8 cellular contexts compared by ENCODE assay signal in the genomic region with DNA sequence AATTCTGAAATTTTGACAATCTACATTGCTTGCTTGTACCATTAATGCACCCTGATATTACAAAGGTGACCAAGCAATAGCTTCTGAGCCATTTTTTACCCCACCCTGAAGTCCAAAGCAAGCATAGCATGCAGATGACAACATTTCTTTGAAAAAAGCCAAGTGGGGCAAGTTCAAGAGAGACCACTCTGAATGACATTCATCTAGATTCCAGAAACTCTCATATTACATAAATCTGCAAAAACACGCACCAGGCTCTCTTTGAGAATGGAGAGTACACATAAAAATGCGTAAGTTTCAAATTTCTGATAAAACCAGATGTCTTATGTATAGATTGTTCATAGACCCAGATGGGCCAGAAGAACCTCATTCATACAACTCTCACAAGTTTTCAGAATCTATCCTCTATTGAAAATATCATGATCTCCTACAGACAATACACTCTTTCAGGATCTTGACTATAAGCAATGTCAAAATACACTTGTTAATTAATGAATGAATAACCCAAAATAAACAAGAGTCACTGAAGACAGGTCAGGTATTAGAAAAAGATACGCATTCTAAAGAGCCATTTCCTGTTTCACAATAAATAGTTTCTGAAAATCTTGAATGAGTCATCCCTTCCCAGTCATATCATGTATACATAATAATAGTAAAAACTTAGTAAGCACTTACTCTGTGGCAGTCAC.
A peak's percentile ranks its signal among the peaks of the same experiment; 100 is the strongest.
DNase-seq lines count a peak whose midpoint lies in the region; ATAC-seq and TF ChIP-seq lines count a peak whose summit lies in the region.

No MANE protein-coding gene starts in this region.

- TF ChIP-seq CTCF in esophagus squamous epithelium (IDR thresholded peaks at IDR 0.05) (no peak), type B pancreatic cell (conservative IDR thresholded peaks at IDR 0.05) (no peak)

- peak overlapping the region; percentile 45 to 73 (median 63) for H3K27ac ChIP-seq in esophagus squamous epithelium

- CTCF ChIA-PET in activated naive CD4-positive, alpha-beta T cell treated with anti-CD3 and anti-CD28 coated beads, Interleukin-2, amount 10 ng/mL, durations not matched to agents 7 days and 5 days (lab: Charles Lee), result no interaction called here

- H3K4me3 Mint-ChIP-seq in activated naive CD4-positive, alpha-beta T cell treated with anti-CD3 and anti-CD28 coated beads, Interleukin-2, amount 50 U/mL, for 24 hours, result peak overlapping the region; percentile 51
- no peak overlapping the region for H3K4me3 Mint-ChIP-seq in activated naive CD4-positive, alpha-beta T cell treated with anti-CD3 and anti-CD28 coated beads, Interleukin-2, amount 10 ng/mL, durations not matched to agents 7 days and 5 days
- peak overlapping the region; percentile 46 for H3K4me3 Mint-ChIP-seq in type B pancreatic cell

- no peak for TF ChIP-seq POLR2A in esophagus squamous epithelium (IDR thresholded peaks at IDR 0.05)

- H3K4me1 Mint-ChIP-seq in activated naive CD4-positive, alpha-beta T cell treated with anti-CD3 and anti-CD28 coated beads, Interleukin-2, amount 50 U/mL, for 24 hours, result peaks cover 54% of the 10 kb centered on the region
- peaks cover 34% of the 10 kb centered on the region for H3K4me1 Mint-ChIP-seq in activated naive CD4-positive, alpha-beta T cell treated with anti-CD3 and anti-CD28 coated beads, Interleukin-2, amount 10 ng/mL, durations not matched to agents 7 days and 5 days
- peaks cover 30% of the 10 kb centered on the region for H3K4me1 Mint-ChIP-seq in type B pancreatic cell (ENCODE audit: unreplicated experiment)

- no peaks in the 10 kb centered on the region for H3K9me3 ChIP-seq in esophagus squamous epithelium

- no peaks in the 10 kb centered on the region for H3K27me3 ChIP-seq in esophagus squamous epithelium

- H3K4me1 ChIP-seq in esophagus squamous epithelium, result peaks cover 20 to 78% (median 39%) of the 10 kb centered on the region in 3 donors

- intact Hi-C loops in esophagus squamous epithelium (cut with DNase I), result no loop called here

- H3K27me3 Mint-ChIP-seq in activated naive CD4-positive, alpha-beta T cell treated with anti-CD3 and anti-CD28 coated beads, Interleukin-2, amount 50 U/mL, for 24 hours, result no peaks in the 10 kb centered on the region
- no peaks in the 10 kb centered on the region for H3K27me3 Mint-ChIP-seq in activated naive CD4-positive, alpha-beta T cell treated with anti-CD3 and anti-CD28 coated beads, Interleukin-2, amount 10 ng/mL, durations not matched to agents 7 days and 5 days
- H3K27me3 Mint-ChIP-seq in type B pancreatic cell, result no peaks in the 10 kb centered on the region

- H3K27ac Mint-ChIP-seq in activated naive CD4-positive, alpha-beta T cell treated with anti-CD3 and anti-CD28 coated beads, Interleukin-2, amount 50 U/mL, for 24 hours, result peak overlapping the region; percentile 80
- H3K27ac Mint-ChIP-seq in activated naive CD4-positive, alpha-beta T cell treated with anti-CD3 and anti-CD28 coated beads, Interleukin-2, amount 10 ng/mL, durations not matched to agents 7 days and 5 days, result no peak overlapping the region
- peak overlapping the region; percentile 63 for H3K27ac Mint-ChIP-seq in type B pancreatic cell

- no peaks in the 10 kb centered on the region for H3K9me3 Mint-ChIP-seq in activated naive CD4-positive, alpha-beta T cell treated with anti-CD3 and anti-CD28 coated beads, Interleukin-2, amount 50 U/mL, for 24 hours
- H3K9me3 Mint-ChIP-seq in activated naive CD4-positive, alpha-beta T cell treated with anti-CD3 and anti-CD28 coated beads, Interleukin-2, amount 10 ng/mL, durations not matched to agents 7 days and 5 days, result no peaks in the 10 kb centered on the region
- H3K9me3 Mint-ChIP-seq in type B pancreatic cell, result peaks cover 4% of the 10 kb centered on the region

- peak; percentile 88 for ATAC-seq in HG02798 (IDR thresholded peaks at IDR 0.05; ENCODE audit: poor library complexity, unreplicated experiment)

- no peaks in the 10 kb centered on the region for H3K36me3 ChIP-seq in esophagus squamous epithelium

- H3K4me3 ChIP-seq in esophagus squamous epithelium, result no peak overlapping the region

- no peak for DNase-seq in activated naive CD4-positive, alpha-beta T cell treated with anti-CD3 and anti-CD28 coated beads, Interleukin-2, amount 10 ng/mL, durations not matched to agents 7 days and 5 days
- DNase-seq in NCI-H69 (lab: John Stamatoyannopoulos, UW) (peak; percentile 25), esophagus squamous epithelium (lab: John Stamatoyannopoulos, UW) (no peak), type B pancreatic cell (ENCODE audit: extremely low spot score, unreplicated experiment) (no peak), anterior cingulate cortex (lab: John Stamatoyannopoulos, UW) (no peak)
- DNase-seq in activated CD4-positive, CD25-positive, alpha-beta regulatory T cell (lab: John Stamatoyannopoulos, UW), result no peak

- H3K36me3 Mint-ChIP-seq in activated naive CD4-positive, alpha-beta T cell treated with anti-CD3 and anti-CD28 coated beads, Interleukin-2, amount 50 U/mL, for 24 hours, result no peaks in the 10 kb centered on the region
- H3K36me3 Mint-ChIP-seq in activated naive CD4-positive, alpha-beta T cell treated with anti-CD3 and anti-CD28 coated beads, Interleukin-2, amount 10 ng/mL, durations not matched to agents 7 days and 5 days, result peaks cover 5% of the 10 kb centered on the region
- peaks cover 9% of the 10 kb centered on the region for H3K36me3 Mint-ChIP-seq in type B pancreatic cell

- 35 to 36% methylated on average over 3 of the region's 3 CpGs for WGBS in esophagus squamous epithelium, 2 donors
